Comparison of ENCODE assay signal across 8 cellular contexts in the genomic region with DNA sequence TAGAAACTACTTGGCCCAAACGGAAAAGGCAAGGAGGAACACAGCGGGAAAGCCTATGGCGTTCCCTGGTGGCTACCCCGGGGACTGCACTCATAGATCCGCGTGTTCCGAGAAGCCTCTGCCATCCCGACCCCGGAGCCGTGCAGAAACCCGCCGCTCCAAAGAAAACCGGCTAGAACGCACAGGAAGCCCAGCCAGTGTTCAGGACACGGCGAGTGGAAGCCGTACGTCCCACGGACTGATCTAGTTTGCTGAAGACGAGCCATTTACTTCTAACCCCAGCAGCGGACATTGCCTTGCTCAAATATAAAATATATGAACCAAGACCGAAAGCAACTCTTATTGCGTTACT.
A peak's percentile ranks its signal among the peaks of the same experiment; 100 is the strongest.
DNase-seq lines count a peak whose midpoint lies in the region; ATAC-seq, FAIRE-seq and TF ChIP-seq lines count a peak whose summit lies in the region.
"Not testable (repeated sequence)": the region's sequence is repeated elsewhere in the genome, so short reads cannot be mapped to it uniquely, and the experiment has no call there.

No MANE protein-coding gene starts in this region.

- H3K4ac ChIP-seq in mesenchymal stem cell (ENCODE audit: low read depth in 1 of 2, low read length in 2 of 2) = not testable (repeated sequence)

- not testable (repeated sequence) for H3K4me1 Mint-ChIP-seq in type B pancreatic cell (ENCODE audit: unreplicated experiment)

- H3K79me1 ChIP-seq in mesenchymal stem cell (replicated peaks; ENCODE audit: low read length, poor library complexity, severe bottlenecking) = not testable (repeated sequence)

- FAIRE-seq in small intestine (lab: Jason Lieb, UNC) = not testable (repeated sequence)

- not testable (repeated sequence) for H4K20me1 ChIP-seq in mammary epithelial cell (ENCODE audit: insufficient read depth, low read length)

- not testable (repeated sequence) for H3K18ac ChIP-seq in mesenchymal stem cell (ENCODE audit: low read depth in 1 of 2, low read length in 2 of 2)

- not testable (repeated sequence) for H2BK12ac ChIP-seq in mesenchymal stem cell (ENCODE audit: low read length in 2 of 2)

- not testable (repeated sequence) for H4K8ac ChIP-seq in mesenchymal stem cell (ENCODE audit: low read length)

- TF ChIP-seq EP300 in gastroesophageal sphincter (IDR thresholded peaks at IDR 0.05) = not testable (repeated sequence)

- H3K9me3 ChIP-seq in mammary epithelial cell (replicated peaks; ENCODE audit: insufficient read depth, low read length); gastroesophageal sphincter; mesenchymal stem cell (ENCODE audit: control insufficient read depth, low read length); small intestine (ENCODE audit: control insufficient read depth, low read depth): not testable (repeated sequence)

- H3K27ac Mint-ChIP-seq in type B pancreatic cell = not testable (repeated sequence)

- TF ChIP-seq CTCF in mammary epithelial cell (conservative IDR thresholded peaks at IDR 0.05 in 1 of 2, IDR thresholded peaks at IDR 0.05 in 1 of 2; ENCODE audit: extremely low read depth in 1 of 2, insufficient read depth in 1 of 2, low read depth in 1 of 2, low read length in 2 of 2); type B pancreatic cell (conservative IDR thresholded peaks at IDR 0.05): not testable (repeated sequence)
- peak in 1 of 4 experiments; percentile 16 for TF ChIP-seq CTCF in gastroesophageal sphincter (IDR thresholded peaks at IDR 0.05)

- BruUV-seq in mammary epithelial cell (replicated peaks; lab: Mats Ljungman, UMichigan) = not testable (repeated sequence)

- H3K9me3 Mint-ChIP-seq in type B pancreatic cell = not testable (repeated sequence)

- TF ChIP-seq POLR2A in gastroesophageal sphincter (IDR thresholded peaks at IDR 0.05) = not testable (repeated sequence)

- DNase-seq in Daoy (ENCODE audit: low read depth) = peak; percentile 9
- DNase-seq in NCI-H748 (lab: John Stamatoyannopoulos, UW; ENCODE audit: unreplicated experiment) = peak; percentile 40
- peak; percentile 23 for DNase-seq in activated CD8-positive, alpha-beta memory T cell treated with anti-CD3 and anti-CD28 coated beads, Interleukin-2, amount 50 U/mL, for 4 hours
- DNase-seq in mammary epithelial cell = peak; percentile 8
- DNase-seq in mesenchymal stem cell = peak; percentile 5
- peak; percentile 1 for DNase-seq in small intestine
- DNase-seq in type B pancreatic cell (ENCODE audit: extremely low spot score, unreplicated experiment) = not testable (repeated sequence)

- ATAC-seq in gastroesophageal sphincter = not testable (repeated sequence)

- H2AK5ac ChIP-seq in mesenchymal stem cell (ENCODE audit: low read length, severe bottlenecking) = not testable (repeated sequence)

- H4K91ac ChIP-seq in mesenchymal stem cell (ENCODE audit: low read length) = not testable (repeated sequence)

- H2BK15ac ChIP-seq in mesenchymal stem cell (ENCODE audit: low read depth, poor library complexity, severe bottlenecking) = not testable (repeated sequence)

- H2BK5ac ChIP-seq in mesenchymal stem cell (ENCODE audit: low read depth, low read length, poor library complexity, severe bottlenecking) = not testable (repeated sequence)

- H3K27me3 ChIP-seq in mammary epithelial cell (ENCODE audit: insufficient read depth, low read length); gastroesophageal sphincter; mesenchymal stem cell (ENCODE audit: control insufficient read depth in 1 of 2, insufficient read depth in 1 of 2, low read length in 2 of 2); small intestine (ENCODE audit: control insufficient read depth in 2 of 2, insufficient read depth in 2 of 2, low read length in 2 of 2): not testable (repeated sequence)

- not testable (repeated sequence) for H3K4me1 ChIP-seq in mammary epithelial cell (ENCODE audit: insufficient read depth, low read length); gastroesophageal sphincter; mesenchymal stem cell (ENCODE audit: control insufficient read depth, insufficient read depth, low read depth, low read length); small intestine (ENCODE audit: control insufficient read depth in 2 of 2, insufficient read depth in 1 of 2, low read depth in 1 of 2, low read length in 1 of 2)

- not testable (repeated sequence) for H2BK120ac ChIP-seq in mesenchymal stem cell (ENCODE audit: low read depth, low read length)

- peak overlapping the region; percentile 42 for H3K4me2 ChIP-seq in mammary epithelial cell (ENCODE audit: insufficient read depth, low read depth, low read length)
- peak overlapping the region; percentile 75 for H3K4me2 ChIP-seq in mesenchymal stem cell (ENCODE audit: low read length, poor library complexity, severe bottlenecking)

- no CpG with 5 or more reads among the region's 23 CpGs for WGBS in mammary epithelial cell (ENCODE audit: low coverage, missing lambda C conversion rate)
- WGBS in gastroesophageal sphincter (ENCODE audit: low coverage in 1 of 2), 2 donors = 4% methylated on average over 5 of the region's 23 CpGs; no CpG with 5 or more reads in 1 of the 2 donors
- WGBS in mesenchymal stem cell = 0% methylated on average over 7 of the region's 23 CpGs
- 0% methylated on average over 16 to 18 of the region's 23 CpGs for WGBS in small intestine, 3 donors

- H3K9ac ChIP-seq in mammary epithelial cell (ENCODE audit: insufficient read depth, low read length) = peak overlapping the region; percentile 32
- peak overlapping the region; percentile 64 for H3K9ac ChIP-seq in mesenchymal stem cell (ENCODE audit: low read length)

- in situ Hi-C loops in mammary epithelial cell (cut with MboI; ENCODE audit: low sequenced_read_pairs in 2 of 2) = not testable (repeated sequence)

- not testable (repeated sequence) for H3K27me3 Mint-ChIP-seq in type B pancreatic cell

- H3K14ac ChIP-seq in mesenchymal stem cell (ENCODE audit: low read length in 2 of 2) = not testable (repeated sequence)

- not testable (repeated sequence) for H3K79me2 ChIP-seq in mammary epithelial cell (ENCODE audit: insufficient read depth, low read length)

- peak overlapping the region; percentile 62 for H2AFZ ChIP-seq in mammary epithelial cell (ENCODE audit: low read depth, low read length)
- H2AFZ ChIP-seq in mesenchymal stem cell (ENCODE audit: low read depth, low read length) = not testable (repeated sequence)

- peak overlapping the region in 2 of 3 experiments; percentile 38 to 54 for H3K4me3 ChIP-seq in mammary epithelial cell (replicated peaks in 1 of 3; ENCODE audit: insufficient read depth in 1 of 3, low read depth in 2 of 3, low read length in 3 of 3)
- peak overlapping the region; percentile 8 to 45 for H3K4me3 ChIP-seq in gastroesophageal sphincter
- peak overlapping the region in 1 of 2 experiments; percentile 66 for H3K4me3 ChIP-seq in mesenchymal stem cell (ENCODE audit: insufficient read depth in 1 of 2, low read depth in 1 of 2, low read length in 2 of 2)
- H3K4me3 ChIP-seq in small intestine (ENCODE audit: low read depth in 1 of 2, low read length in 2 of 2) = peak overlapping the region in 1 of 2 donors; percentile 23

- H3K23ac ChIP-seq in mesenchymal stem cell (ENCODE audit: low read length in 2 of 2) = not testable (repeated sequence)

- H3K36me3 Mint-ChIP-seq in type B pancreatic cell = not testable (repeated sequence)

- dilution Hi-C loops in mammary epithelial cell (cut with HindIII; ENCODE audit: low sequenced_read_pairs) = not testable (repeated sequence)

- not testable (repeated sequence) for H3K27ac ChIP-seq in mammary epithelial cell (ENCODE audit: insufficient read depth, low read depth, low read length); mesenchymal stem cell (ENCODE audit: low read length, poor library complexity, severe bottlenecking)
- H3K27ac ChIP-seq in gastroesophageal sphincter = peak overlapping the region in 1 of 4 donors; percentile 58
- peak overlapping the region in 1 of 2 donors; percentile 31 for H3K27ac ChIP-seq in small intestine (ENCODE audit: low read depth in 1 of 2, low read length in 1 of 2)

- H3K4me3 Mint-ChIP-seq in type B pancreatic cell = peak overlapping the region; percentile 64

- CTCF ChIA-PET in mammary epithelial cell (lab: Charles Lee; ENCODE audit: low non-redundant PET) = not testable (repeated sequence)

- intact Hi-C loops in mammary epithelial cell (cut with micrococcal nuclease) = not testable (repeated sequence)

- not testable (repeated sequence) for H3K36me3 ChIP-seq in mammary epithelial cell (ENCODE audit: insufficient read depth, low read length); gastroesophageal sphincter; mesenchymal stem cell (ENCODE audit: control insufficient read depth in 1 of 2, insufficient read depth in 2 of 2, low read depth in 1 of 2, low read length in 2 of 2); small intestine (ENCODE audit: control insufficient read depth in 2 of 2, insufficient read depth in 2 of 2, low read length in 2 of 2)
